In the genomic region with DNA sequence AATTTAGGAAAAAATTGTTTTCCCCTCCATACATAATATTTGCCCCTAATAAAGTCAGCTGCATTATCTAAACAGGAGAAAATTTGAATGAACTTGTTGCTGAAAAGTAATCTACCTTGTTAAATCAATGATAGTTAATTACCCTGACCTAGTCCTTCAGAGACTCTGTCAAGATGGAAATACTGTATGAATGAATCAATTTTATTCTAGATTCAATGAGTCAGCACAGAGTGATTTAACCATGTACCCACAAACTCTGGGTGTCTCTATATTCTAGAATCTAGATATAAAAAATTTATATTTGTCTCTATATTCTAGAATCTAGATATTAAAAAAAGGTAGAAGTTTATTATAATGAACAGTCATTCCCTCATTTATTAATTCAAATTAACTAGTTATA, we compare ENCODE assay signal across 16 cellular contexts. TPM values are rescaled to one million over a fixed set of nuclear protein-coding genes. Genes with fewer than 3 reads are reported as not detected.
A peak's percentile ranks its signal among the peaks of the same experiment; 100 is the strongest.
DNase-seq lines count a peak whose midpoint lies in the region; FAIRE-seq and TF ChIP-seq lines count a peak whose summit lies in the region.
"Had no signal": no experiment of that assay in that cellular context is flagged by ENCODE, and none has a peak within 500 bp of the region (broad histone marks: within the 10 kb centered on the region; RNA-seq: fewer than 3 reads in every experiment).

No MANE protein-coding gene starts in this region.

- FAIRE-seq in D721Med (lab: Jason Lieb, UNC) (peak; percentile 32), RCC 7860 (lab: Jason Lieb, UNC) (no peak)
- FAIRE-seq: GM12892 had no signal

- no peak for TF ChIP-seq CTCF in D721Med (IDR thresholded peaks at IDR 0.05; ENCODE audit: insufficient read depth, missing control alignments)

- DNase-seq in D721Med (ENCODE audit: insufficient read length, low spot score) (no peak), ELR (ENCODE audit: low read depth) (peak; percentile 38), M059J (ENCODE audit: low read depth) (peak; percentile 3), myocyte (ENCODE audit: low read depth) (peak; percentile 27), GM19240 (ENCODE audit: insufficient read length, low spot score) (no peak), HuH-7 (ENCODE audit: low spot score) (no peak), RCC 7860 (ENCODE audit: low spot score) (no peak)
- DNase-seq: BE2C; CD4-positive, alpha-beta memory T cell; DMS153; DMS79 treated with DMSO at 0.1 percent for 48 hours; EL; GDM1; H7; IMR-90 had no signal

RNA-seq across cellular contexts. Expression of gene NDUFAF7, which starts 36.2 kb away (rescaled TPM):
- total RNA-seq in M059J (2014; rRNA removed; shearing (Covaris generic)): 15.3 and 16.7 TPM in 2 replicates
- 15.2 and 21.1 TPM in 2 replicates for total RNA-seq in myocyte
- polyA plus RNA-seq in myocyte (2012): 12.7 TPM

RNA-seq across cellular contexts. Expression of gene CEBPZ, which starts 36.3 kb away (rescaled TPM):
- 27.6 and 38.4 TPM in 2 replicates for total RNA-seq in M059J (2014; rRNA removed; shearing (Covaris generic))
- total RNA-seq in myocyte: 32.9 and 33.2 TPM in 2 replicates
- polyA plus RNA-seq in myocyte (2012): 10.7 TPM

RNA-seq across cellular contexts. Expression of gene PRKD3, which starts 56.9 kb away (rescaled TPM):
- total RNA-seq in M059J (2014; rRNA removed; shearing (Covaris generic)): 46.0 and 46.4 TPM in 2 replicates
- total RNA-seq in myocyte: 19.6 and 24.2 TPM in 2 replicates
- 11.9 TPM for polyA plus RNA-seq in myocyte (2012)

Comparison
In these comparisons a context has a peak if more than half of its experiments do, and no peak if none do; other contexts are left out.
1. DNase-seq: peak in ELR (single experiment), M059J (single experiment) and myocyte (single experiment); none in D721Med (single experiment), GM19240 (single experiment), HuH-7 (single experiment) and RCC 7860 (single experiment).